In the genomic region with DNA sequence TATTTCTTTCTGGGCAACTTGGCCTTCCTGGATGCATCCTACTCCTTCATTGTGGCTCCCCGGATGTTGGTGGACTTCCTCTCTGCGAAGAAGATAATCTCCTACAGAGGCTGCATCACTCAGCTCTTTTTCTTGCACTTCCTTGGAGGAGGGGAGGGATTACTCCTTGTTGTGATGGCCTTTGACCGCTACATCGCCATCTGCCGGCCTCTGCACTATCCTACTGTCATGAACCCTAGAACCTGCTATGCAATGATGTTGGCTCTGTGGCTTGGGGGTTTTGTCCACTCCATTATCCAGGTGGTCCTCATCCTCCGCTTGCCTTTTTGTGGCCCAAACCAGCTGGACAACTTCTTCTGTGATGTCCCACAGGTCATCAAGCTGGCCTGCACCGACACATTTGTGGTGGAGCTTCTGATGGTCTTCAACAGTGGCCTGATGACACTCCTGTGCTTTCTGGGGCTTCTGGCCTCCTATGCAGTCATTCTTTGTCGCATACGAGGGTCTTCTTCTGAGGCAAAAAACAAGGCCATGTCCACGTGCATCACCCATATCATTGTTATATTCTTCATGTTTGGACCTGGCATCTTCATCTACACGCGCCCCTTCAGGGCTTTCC, we compare ENCODE assay signal across 2 cellular contexts.
A peak's percentile ranks its signal among the peaks of the same experiment; 100 is the strongest.
TF ChIP-seq lines count a peak whose summit lies in the region.
"Not testable (repeated sequence)": the region's sequence is repeated elsewhere in the genome, so short reads cannot be mapped to it uniquely, and the experiment has no call there.

No MANE protein-coding gene starts in this region.

TF ChIP-seq in K562, 482 proteins besides CTCF, POLR2A, EP300 and RAD21:
- TF ChIP-seq NR2C1 (IDR thresholded peaks at IDR 0.05); NR2C2 (CRISPR knock-in tag; IDR thresholded peaks at IDR 0.05): not testable (repeated sequence)
- peak; percentile 50; the same call in 1 of the 2 replicates for TF ChIP-seq NR2C1 (tag; IDR thresholded peaks at IDR 0.05)
- TF ChIP-seq ZNF57 (CRISPR knock-in tag; IDR thresholded peaks at IDR 0.05): 0 out of 2 replicates have a peak, but pooled peaks have one; percentile 30
- peak; percentile 31; the same call in 1 of the 2 replicates for TF ChIP-seq NR2C2 (tag; IDR thresholded peaks at IDR 0.05)

TF ChIP-seq in HepG2, 621 proteins besides CTCF, POLR2A, EP300 and RAD21:
- 0 out of 2 replicates have a peak, but pooled peaks have one; percentile 11 for TF ChIP-seq HNF4A (CRISPR knock-in tag; IDR thresholded peaks at IDR 0.05)
TF ChIP-seq in HepG2: peak in this region for 1; not testable (repeated sequence) for 620.
